In the genomic region with DNA sequence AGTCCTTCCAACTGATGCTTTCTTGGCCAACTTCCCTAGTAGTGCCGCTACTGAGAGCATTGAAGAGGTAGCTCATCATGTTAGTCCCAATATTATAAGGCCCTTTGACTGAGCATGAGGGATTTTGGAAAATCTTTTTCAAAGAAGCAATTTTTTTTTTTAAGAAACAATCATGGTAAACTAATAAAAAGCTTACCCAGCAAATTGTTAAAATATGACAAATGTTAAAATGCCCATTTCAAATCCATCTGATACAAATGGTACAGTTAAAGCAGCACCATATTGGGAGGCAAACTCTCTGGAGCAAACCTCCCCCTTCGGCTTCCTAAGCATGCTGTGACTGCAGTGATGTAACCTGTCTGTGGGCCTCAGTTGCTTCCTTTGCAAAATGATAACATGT, we compare ENCODE assay signal across 26 cellular contexts.
"Had no signal": no experiment of that assay in that cellular context is flagged by ENCODE, and none has a peak within 500 bp of the region (broad histone marks: within the 10 kb centered on the region; RNA-seq: fewer than 3 reads in every experiment).

No MANE protein-coding gene starts in this region.

- H3K27ac ChIP-seq: stomach, suprapubic skin, testis, thoracic aorta, thyroid gland, tibial artery, tibial nerve, transverse colon, upper lobe of left lung, upper lobe of right lung, uterus, vagina had no signal

- ATAC-seq: stimulated activated effector memory CD8-positive, alpha-beta T cell treated with anti-CD3 and anti-CD28 coated beads, Interleukin-12 subunit alpha, Interleukin-12 subunit beta, amount 100 ng/mL, for 72 hours; stimulated activated memory B cell treated with anti-CD40 and anti-IgM and Interleukin-4, amounts not matched to agents 10 μg/mL and 1 μg/mL and 100 μg/mL, for 72 hours; stimulated activated naive B cell treated with anti-CD40 and anti-IgM and Interleukin-4, amounts not matched to agents 10 μg/mL and 1 μg/mL and 100 μg/mL, for 72 hours; stimulated activated naive CD8-positive, alpha-beta T cell treated with anti-CD3 and anti-CD28 coated beads, Interleukin-15, amount 100 ng/mL, for 72 hours; stimulated activated naive CD8-positive, alpha-beta T cell treated with anti-CD3 and anti-CD28 coated beads, Interleukin-15, Interleukin-2, amounts not matched to agents 100 U/mL and 50 U/mL, for 24 hours; upper lobe of right lung had no signal

- H3K36me3 ChIP-seq: stomach, suprapubic skin, thoracic aorta, thyroid gland, tibial artery, tibial nerve, transverse colon, upper lobe of left lung, upper lobe of right lung, uterus, vagina had no signal

- H3K4me3 ChIP-seq: stomach, suprapubic skin, testis, thoracic aorta, thyroid gland, tibial artery, tibial nerve, transverse colon, upper lobe of left lung, upper lobe of right lung, uterus, vagina had no signal

- H3K4me1 ChIP-seq: stomach, suprapubic skin, testis, thyroid gland, tibial artery, tibial nerve, transverse colon, upper lobe of left lung, upper lobe of right lung, uterus, vagina had no signal

- FAIRE-seq: urothelium cell line had no signal

- H3K27me3 ChIP-seq: stomach, suprapubic skin, testis, thyroid gland, tibial artery, tibial nerve, transverse colon, upper lobe of left lung, upper lobe of right lung, uterus, vagina had no signal

- H3K9me3 ChIP-seq: stomach, suprapubic skin, testis, thoracic aorta, thyroid gland, tibial artery, tibial nerve, transverse colon, upper lobe of left lung, upper lobe of right lung, uterus, vagina had no signal

- DNase-seq: stimulated activated CD4-positive, alpha-beta T cell treated with anti-CD3 and anti-CD28 coated beads, Interleukin-2, amount 100 ng/mL, for 48 hours; stimulated activated CD4-positive, alpha-beta T cell treated with anti-CD3 and anti-CD28 coated beads, Interleukin-4, amount 100 ng/mL, for 1 hour; stimulated activated CD4-positive, alpha-beta T cell treated with anti-CD3 and anti-CD28 coated beads, Interleukin-4, amount 100 ng/mL, for 24 hours; stimulated activated CD4-positive, alpha-beta T cell treated with anti-CD3 and anti-CD28 coated beads, Interleukin-4, amount 100 ng/mL, for 4 hours; stimulated activated CD8-positive, alpha-beta memory T cell treated with anti-CD3 and anti-CD28 coated beads, Interleukin-4, amount 100 ng/mL, for 48 hours; stimulated activated naive B cell treated with anti-CD40 and anti-IgM and Interleukin-4, amounts not matched to agents 10 μg/mL and 1 μg/mL and 100 μg/mL, for 72 hours; stimulated activated naive CD4-positive, alpha-beta T cell; stimulated activated naive CD4-positive, alpha-beta T cell treated with Interleukin-2 at 50 U/mL for 16 hours; stimulated activated naive CD8-positive, alpha-beta T cell treated with anti-CD3 and anti-CD28 coated beads, Interleukin-15, amount 100 ng/mL, for 72 hours; stimulated activated naive CD8-positive, alpha-beta T cell treated with anti-CD3 and anti-CD28 coated beads, Interleukin-15, Interleukin-2, amounts not matched to agents 100 U/mL and 50 U/mL, for 24 hours; stomach; testis; thyroid gland; tibial artery; transverse colon; trophoblast cell; upper lobe of left lung; upper lobe of right lung; uterus had no signal
